Comparison of ENCODE assay signal across 12 cellular contexts in the genomic region with DNA sequence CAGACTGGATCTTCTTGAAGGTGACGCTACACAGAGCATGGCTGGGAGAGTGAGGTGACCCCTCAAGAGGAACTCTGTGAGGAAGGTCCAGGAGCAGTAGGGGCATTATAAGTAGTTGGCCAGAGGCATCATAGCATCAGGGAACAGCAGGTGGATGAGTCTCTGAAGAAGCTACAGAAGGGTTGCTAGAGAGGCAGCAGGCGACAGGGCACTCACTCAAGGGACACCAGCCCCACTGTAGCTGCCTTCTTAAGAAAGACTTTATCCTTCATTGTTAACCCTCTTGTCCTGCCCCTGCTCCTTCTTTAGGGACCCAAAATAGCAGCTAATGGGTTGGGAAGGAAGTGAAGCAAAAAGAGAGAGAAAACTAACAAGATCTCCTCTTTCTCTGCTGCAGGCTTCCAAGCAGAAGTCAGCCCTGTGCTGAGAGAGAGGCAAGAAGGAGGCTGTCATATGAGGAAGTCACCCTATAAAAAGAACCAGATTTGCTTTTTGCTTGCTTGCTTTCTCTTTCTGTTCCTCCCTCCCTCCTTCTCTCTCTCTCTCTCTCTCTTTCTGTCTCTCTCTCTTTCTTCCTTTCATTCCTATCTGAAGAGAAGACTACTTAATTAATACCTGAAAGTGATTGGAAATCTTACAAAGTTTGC. TPM values are rescaled to one million over a fixed set of nuclear protein-coding genes. Genes with fewer than 3 reads are reported as not detected.
A peak's percentile ranks its signal among the peaks of the same experiment; 100 is the strongest.
DNase-seq lines count a peak whose midpoint lies in the region; ATAC-seq, FAIRE-seq and TF ChIP-seq lines count a peak whose summit lies in the region.
"Had no signal": no experiment of that assay in that cellular context is flagged by ENCODE, and none has a peak within 500 bp of the region (broad histone marks: within the 10 kb centered on the region; RNA-seq: fewer than 3 reads in every experiment).

No MANE protein-coding gene starts in this region.

- H3K4me1 Mint-ChIP-seq in dendritic cell treated with granulocyte-macrophage colony-stimulating factor and Interleukin-4, amounts not matched to agents 40 ng/mL and 50 ng/mL, for 4 days (ENCODE audit: low read depth), result peaks cover 29% of the 10 kb centered on the region
- no peaks in the 10 kb centered on the region for H3K4me1 Mint-ChIP-seq in activated CD4-positive, alpha-beta memory T cell treated with anti-CD3 and anti-CD28 coated beads, Interleukin-2, amount 10 ng/mL, durations not matched to agents 7 days and 5 days

- CTCF ChIA-PET in activated CD4-positive, alpha-beta memory T cell treated with anti-CD3 and anti-CD28 coated beads, Interleukin-2, amount 10 ng/mL, durations not matched to agents 7 days and 5 days (lab: Charles Lee), result no interaction called here

- DNase-seq in GM12891 (ENCODE audit: insufficient read length, low spot score), result no peak
- DNase-seq in left colon, result no peak
- DNase-seq in activated CD4-positive, alpha-beta memory T cell treated with anti-CD3 and anti-CD28 coated beads, Interleukin-2, amount 10 ng/mL, durations not matched to agents 7 days and 5 days, result no peak
- DNase-seq in KG1 (lab: John Stamatoyannopoulos, UW), result no peak
- DNase-seq in cardiac septum (ENCODE audit: low spot score), result no peak
- DNase-seq: NCI-H2171 treated with DMSO at 0.1 percent for 48 hours, right cardiac atrium had no signal

- no peak overlapping the region for H3K4me3 Mint-ChIP-seq in dendritic cell treated with granulocyte-macrophage colony-stimulating factor and Interleukin-4, amounts not matched to agents 40 ng/mL and 50 ng/mL, for 4 days
- no peak overlapping the region for H3K4me3 Mint-ChIP-seq in activated CD4-positive, alpha-beta memory T cell treated with anti-CD3 and anti-CD28 coated beads, Interleukin-2, amount 10 ng/mL, durations not matched to agents 7 days and 5 days

- peak overlapping the region; percentile 43 for H3K27ac Mint-ChIP-seq in dendritic cell treated with granulocyte-macrophage colony-stimulating factor and Interleukin-4, amounts not matched to agents 40 ng/mL and 50 ng/mL, for 4 days
- no peak overlapping the region for H3K27ac Mint-ChIP-seq in activated CD4-positive, alpha-beta memory T cell treated with anti-CD3 and anti-CD28 coated beads, Interleukin-2, amount 10 ng/mL, durations not matched to agents 7 days and 5 days

- POLR2A ChIA-PET in activated CD4-positive, alpha-beta memory T cell treated with anti-CD3 and anti-CD28 coated beads, Interleukin-2, amount 10 ng/mL, durations not matched to agents 7 days and 5 days (lab: Charles Lee), result no interaction called here

- no peaks in the 10 kb centered on the region for H3K27me3 Mint-ChIP-seq in dendritic cell treated with granulocyte-macrophage colony-stimulating factor and Interleukin-4, amounts not matched to agents 40 ng/mL and 50 ng/mL, for 4 days
- no peaks in the 10 kb centered on the region for H3K27me3 Mint-ChIP-seq in activated CD4-positive, alpha-beta memory T cell treated with anti-CD3 and anti-CD28 coated beads, Interleukin-2, amount 10 ng/mL, durations not matched to agents 7 days and 5 days

- H3K36me3 Mint-ChIP-seq in dendritic cell treated with granulocyte-macrophage colony-stimulating factor and Interleukin-4, amounts not matched to agents 40 ng/mL and 50 ng/mL, for 4 days (ENCODE audit: low read depth), result no peaks in the 10 kb centered on the region
- no peaks in the 10 kb centered on the region for H3K36me3 Mint-ChIP-seq in activated CD4-positive, alpha-beta memory T cell treated with anti-CD3 and anti-CD28 coated beads, Interleukin-2, amount 10 ng/mL, durations not matched to agents 7 days and 5 days (ENCODE audit: low read depth)

- ATAC-seq in GM21447 (IDR thresholded peaks at IDR 0.05; ENCODE audit: unreplicated experiment) (peak; percentile 87), HG03439 (IDR thresholded peaks at IDR 0.05; ENCODE audit: unreplicated experiment) (peak; percentile 64), left colon (no peak)
- ATAC-seq: right cardiac atrium had no signal

- no peaks in the 10 kb centered on the region for H3K9me3 Mint-ChIP-seq in dendritic cell treated with granulocyte-macrophage colony-stimulating factor and Interleukin-4, amounts not matched to agents 40 ng/mL and 50 ng/mL, for 4 days
- no peaks in the 10 kb centered on the region for H3K9me3 Mint-ChIP-seq in activated CD4-positive, alpha-beta memory T cell treated with anti-CD3 and anti-CD28 coated beads, Interleukin-2, amount 10 ng/mL, durations not matched to agents 7 days and 5 days

- intact Hi-C loops in dendritic cell treated with granulocyte-macrophage colony-stimulating factor and Interleukin-4, amounts not matched to agents 40 ng/mL and 50 ng/mL, for 4 days (cut with micrococcal nuclease), result loop anchor here (10.0 kb wide), 1 partner anchor 75 kb away; a partner anchor contains a TSS
- intact Hi-C loops in left colon (cut with DNase I, micrococcal nuclease), result no loop called here
- intact Hi-C loops in cardiac septum (cut with DNase I), result no loop called here

- no peak for FAIRE-seq in GM12891 (lab: Jason Lieb, UNC)

- TF ChIP-seq POLR2A in GM12891 (IDR thresholded peaks at IDR 0.05; ENCODE audit: low read depth, low read length), result no peak

TF ChIP-seq in GM12891, 5 proteins besides CTCF, POLR2A, EP300 and RAD21:
- peak; percentile 66 for TF ChIP-seq SPI1 (IDR thresholded peaks at IDR 0.05; ENCODE audit: low read depth, low read length)
- TF ChIP-seq POLR2AphosphoS5 (IDR thresholded peaks at IDR 0.05; ENCODE audit: low read depth, low read length), result no peak

RNA-seq across cellular contexts. Expression of a gene that starts 7.7 kb away (rescaled TPM):
- not detected for polyA plus RNA-seq in GM12891 (2012; ENCODE audit: low read depth, missing spikeins)
- total RNA-seq in left colon (under 1 TPM in 1 of 2 donors, not detected in 1; 0.27 TPM), cardiac septum (not detected)
- total RNA-seq in activated CD4-positive, alpha-beta memory T cell treated with anti-CD3 and anti-CD28 coated beads, Interleukin-2, amount 10 ng/mL, durations not matched to agents 7 days and 5 days, result not detected
- total RNA-seq: kidney epithelial cell; T-helper 1 cell treated with Interleukin-12 subunit alpha and Interleukin-12 subunit beta and Interleukin-4 antibody, amounts not matched to agents 30 ng/mL and 1 ng/mL, for 36 hours had no signal

RNA-seq across cellular contexts. Expression of a gene that starts 29.4 kb away (rescaled TPM):
- polyA plus RNA-seq in GM12891 (2012; ENCODE audit: low read depth, missing spikeins), result not detected
- total RNA-seq in left colon, result 1 to 10 TPM in 1 of 2 donors, under 1 TPM in 1; 0.61 to 1.5 TPM
- not detected for total RNA-seq in activated CD4-positive, alpha-beta memory T cell treated with anti-CD3 and anti-CD28 coated beads, Interleukin-2, amount 10 ng/mL, durations not matched to agents 7 days and 5 days
- total RNA-seq in cardiac septum, result not detected
- total RNA-seq: kidney epithelial cell; right cardiac atrium; T-helper 1 cell treated with Interleukin-12 subunit alpha and Interleukin-12 subunit beta and Interleukin-4 antibody, amounts not matched to agents 30 ng/mL and 1 ng/mL, for 36 hours had no signal
- polyA plus RNA-seq: right cardiac atrium had no signal
